In the genomic region with DNA sequence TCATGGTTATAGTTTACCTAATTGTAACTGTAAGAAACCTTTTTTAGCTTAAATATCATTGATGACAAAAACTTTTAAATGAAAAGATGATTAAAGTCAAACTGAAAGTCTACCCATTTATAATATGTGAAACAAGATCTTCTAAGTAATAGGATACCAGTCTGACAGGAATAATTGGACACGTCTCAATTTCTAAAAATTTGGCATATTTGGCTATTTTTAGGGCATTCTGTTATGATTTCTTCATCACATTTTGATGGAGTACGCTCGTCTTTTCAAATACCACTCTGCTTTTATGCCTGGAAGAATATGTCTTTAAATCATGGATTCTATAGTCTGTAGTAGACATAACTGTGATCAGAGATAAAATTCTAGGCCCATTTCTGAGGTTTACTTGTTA, we compare ENCODE assay signal across 9 cellular contexts. TPM values are rescaled to one million over a fixed set of nuclear protein-coding genes. Genes with fewer than 3 reads are reported as not detected.
DNase-seq lines count a peak whose midpoint lies in the region; ATAC-seq and TF ChIP-seq lines count a peak whose summit lies in the region.
"Had no signal": no experiment of that assay in that cellular context is flagged by ENCODE, and none has a peak within 500 bp of the region (broad histone marks: within the 10 kb centered on the region; RNA-seq: fewer than 3 reads in every experiment).

No MANE protein-coding gene starts in this region.

- H2AFZ ChIP-seq in parathyroid adenoma = no peak overlapping the region

- H3K27me3 Mint-ChIP-seq in endodermal cell (ENCODE audit: insufficient read depth) = no peaks in the 10 kb centered on the region
- no peaks in the 10 kb centered on the region for H3K27me3 Mint-ChIP-seq in stimulated activated naive B cell treated with anti-CD40 and anti-IgM and Interleukin-4, amounts not matched to agents 10 μg/mL and 1 μg/mL and 100 μg/mL, for 72 hours

- H3K36me3 Mint-ChIP-seq in endodermal cell (ENCODE audit: low read depth) = peaks cover 27% of the 10 kb centered on the region
- H3K36me3 Mint-ChIP-seq in stimulated activated naive B cell treated with anti-CD40 and anti-IgM and Interleukin-4, amounts not matched to agents 10 μg/mL and 1 μg/mL and 100 μg/mL, for 72 hours = peaks cover under 1 to 3% of the 10 kb centered on the region in 2 donors

- no peaks in the 10 kb centered on the region for H3K27me3 ChIP-seq in MG63
- H3K27me3 ChIP-seq in endodermal cell (ENCODE audit: control insufficient read depth, insufficient read depth, low read length, poor library complexity, severe bottlenecking) = no peaks in the 10 kb centered on the region
- no peaks in the 10 kb centered on the region for H3K27me3 ChIP-seq in parathyroid adenoma (ENCODE audit: control insufficient read depth, insufficient read depth, low read length)

- H3K9me3 ChIP-seq in MG63 (no peaks in the 10 kb centered on the region), endodermal cell (ENCODE audit: control insufficient read depth, low read length) (peaks cover 14% of the 10 kb centered on the region), parathyroid adenoma (ENCODE audit: control insufficient read depth, low read length) (no peaks in the 10 kb centered on the region)

- H3K4me1 ChIP-seq in endodermal cell (ENCODE audit: control insufficient read depth, insufficient read depth, low read length) (no peaks in the 10 kb centered on the region), parathyroid adenoma (no peaks in the 10 kb centered on the region)

- peak overlapping the region; percentile 80 for H3K4me2 ChIP-seq in parathyroid adenoma (ENCODE audit: low read length)

- H3K4me3 Mint-ChIP-seq in endodermal cell = no peak overlapping the region
- H3K4me3 Mint-ChIP-seq in stimulated activated naive B cell treated with anti-CD40 and anti-IgM and Interleukin-4, amounts not matched to agents 10 μg/mL and 1 μg/mL and 100 μg/mL, for 72 hours = peak overlapping the region in 1 of 2 donors; percentile 37

- H3K36me3 ChIP-seq in MG63 (peaks cover 2% of the 10 kb centered on the region; the same call in 1 of the 2 replicates), endodermal cell (ENCODE audit: control insufficient read depth, insufficient read depth, low read length) (peaks cover 18% of the 10 kb centered on the region), parathyroid adenoma (ENCODE audit: control insufficient read depth, insufficient read depth, low read length) (no peaks in the 10 kb centered on the region)

- TF ChIP-seq CTCF in endodermal cell (conservative IDR thresholded peaks at IDR 0.05) = no peak
- no peak for TF ChIP-seq CTCF in parathyroid adenoma (IDR thresholded peaks at IDR 0.05)

- WGBS in endodermal cell (ENCODE audit: insufficient coverage in 1 of 2, insufficient read length in 1 of 2), 2 experiments = 68 to 71% methylated on average over 3 of the region's 3 CpGs

- peaks cover 20% of the 10 kb centered on the region for H3K9me3 Mint-ChIP-seq in endodermal cell
- no peaks in the 10 kb centered on the region for H3K9me3 Mint-ChIP-seq in stimulated activated naive B cell treated with anti-CD40 and anti-IgM and Interleukin-4, amounts not matched to agents 10 μg/mL and 1 μg/mL and 100 μg/mL, for 72 hours

- peaks cover 13% of the 10 kb centered on the region for H3K4me1 Mint-ChIP-seq in endodermal cell
- H3K4me1 Mint-ChIP-seq in stimulated activated naive B cell treated with anti-CD40 and anti-IgM and Interleukin-4, amounts not matched to agents 10 μg/mL and 1 μg/mL and 100 μg/mL, for 72 hours = peaks cover 7 to 31% of the 10 kb centered on the region in 2 donors

- DNase-seq in GM03348 (ENCODE audit: low spot score) = peak; percentile 20
- no peak for DNase-seq in MG63
- DNase-seq in endodermal cell = no peak
- DNase-seq in GDM1 (lab: John Stamatoyannopoulos, UW) = no peak
- no peak for DNase-seq in stimulated activated naive B cell treated with anti-CD40 and anti-IgM and Interleukin-4, amounts not matched to agents 10 μg/mL and 1 μg/mL and 100 μg/mL, for 72 hours
- no peak for DNase-seq in NCI-H1436 treated with DMSO at 0.1 percent for 48 hours (lab: John Stamatoyannopoulos, UW)
- DNase-seq: NCI-H345 had no signal

- ATAC-seq in stimulated activated naive B cell treated with anti-CD40 and anti-IgM and Interleukin-4, amounts not matched to agents 10 μg/mL and 1 μg/mL and 100 μg/mL, for 72 hours (replicated peaks) = no peak
- ATAC-seq in HG03139 (IDR thresholded peaks at IDR 0.05; ENCODE audit: unreplicated experiment) = no peak

- peak overlapping the region; percentile 77 for H3K9ac ChIP-seq in endodermal cell (ENCODE audit: extremely low read depth, low read length, poor library complexity, severe bottlenecking)
- H3K9ac ChIP-seq in parathyroid adenoma = no peak overlapping the region

- H3K27ac Mint-ChIP-seq in endodermal cell = no peak overlapping the region
- H3K27ac Mint-ChIP-seq in stimulated activated naive B cell treated with anti-CD40 and anti-IgM and Interleukin-4, amounts not matched to agents 10 μg/mL and 1 μg/mL and 100 μg/mL, for 72 hours = no peak overlapping the region

- peak overlapping the region; percentile 86 for H3K4me3 ChIP-seq in MG63
- peak overlapping the region; percentile 98 for H3K4me3 ChIP-seq in endodermal cell (ENCODE audit: low read length)
- no peak overlapping the region for H3K4me3 ChIP-seq in parathyroid adenoma (ENCODE audit: low read depth, low read length)

- peaks cover 16% of the 10 kb centered on the region for H3K79me2 ChIP-seq in parathyroid adenoma

- no peak overlapping the region for H3K27ac ChIP-seq in endodermal cell (ENCODE audit: low read depth, low read length)
- peak overlapping the region; percentile 46 for H3K27ac ChIP-seq in parathyroid adenoma

RNA-seq across cellular contexts. Expression of a gene that starts 1.3 kb away (rescaled TPM):
- 6.1 and 35.0 TPM in 2 replicates for total RNA-seq in MG63 (2014; rRNA removed; shearing (Covaris generic); ENCODE audit: low replicate concordance)
- total RNA-seq in endodermal cell = 10 to 100 TPM; 52.6 to 67.0 TPM
- 51.1 TPM for polyA plus RNA-seq in endodermal cell (2013, experiment 1 of 2)
- 54.7 TPM for polyA plus RNA-seq in endodermal cell (2013, experiment 2 of 2)

RNA-seq across cellular contexts. Expression of a gene that starts 1.6 kb away (rescaled TPM):
- total RNA-seq in MG63 (2014; rRNA removed; shearing (Covaris generic); ENCODE audit: low replicate concordance) = 4.5 and 7.1 TPM in 2 replicates
- 10 to 100 TPM; 17.2 to 20.7 TPM for total RNA-seq in endodermal cell
- polyA plus RNA-seq in endodermal cell (2013, experiment 1 of 2) = 12.4 TPM
- 9.9 TPM for polyA plus RNA-seq in endodermal cell (2013, experiment 2 of 2)
